ENCODE assay signal across 23 cellular contexts in genomic region chr14:67949771-67950170, GRCh38.
DNase-seq lines count a peak whose midpoint lies in the region; ATAC-seq and TF ChIP-seq lines count a peak whose summit lies in the region.
"Had no signal": no experiment of that assay in that cellular context is flagged by ENCODE, and none has a peak within 500 bp of the region (broad histone marks: within the 10 kb centered on the region; RNA-seq: fewer than 3 reads in every experiment).

No MANE protein-coding gene starts in this region.

- peaks cover 17% of the 10 kb centered on the region for H3K9me3 Mint-ChIP-seq in nephron
- H3K9me3 Mint-ChIP-seq: CD4-positive, alpha-beta memory T cell; CD4-positive, CD25-positive, alpha-beta regulatory T cell; CD8-positive, alpha-beta memory T cell had no signal

- H3K27ac ChIP-seq in SJCRH30 = peak overlapping the region; percentile 66
- H3K27ac ChIP-seq: BLaER1 had no signal

- no peak for ATAC-seq in GM19351 (IDR thresholded peaks at IDR 0.05; ENCODE audit: unreplicated experiment)
- ATAC-seq: GM12878 had no signal

- no peak for TF ChIP-seq CTCF in nephron (IDR thresholded peaks at IDR 0.05; ENCODE audit: unreplicated experiment in 3 of 3)

- no peaks in the 10 kb centered on the region for H3K27me3 ChIP-seq in SJCRH30
- H3K27me3 ChIP-seq: BE2C, BLaER1 had no signal

- H3K4me1 Mint-ChIP-seq in nephron = peaks cover 10% of the 10 kb centered on the region
- H3K4me1 Mint-ChIP-seq: CD14-positive monocyte; CD4-positive, alpha-beta memory T cell; CD4-positive, CD25-positive, alpha-beta regulatory T cell; CD8-positive, alpha-beta memory T cell had no signal

- DNase-seq in SJCRH30 = peak; percentile 78 to 87
- no peak for DNase-seq in NCI-H2081 treated with DMSO at 0.1 percent for 48 hours (lab: John Stamatoyannopoulos, UW)
- DNase-seq in NCI-H2107 (lab: John Stamatoyannopoulos, UW) = no peak
- DNase-seq: 8988T; ACHN; BE2C; C1 segment of cervical spinal cord; CD4-positive, alpha-beta memory T cell; CD4-positive, CD25-positive, alpha-beta regulatory T cell; CD8-positive, alpha-beta memory T cell; COR-L47; DMS 273 treated with DMSO at 0.1 percent for 48 hours; DMS153; DMS53; DMS79; DND-41; EL; GDM1 had no signal

- H3K9me3 ChIP-seq in SJCRH30 (replicated peaks) = no peaks in the 10 kb centered on the region
- H3K9me3 ChIP-seq: BE2C had no signal

- H3K27ac Mint-ChIP-seq in nephron = peak overlapping the region in 2 of 3 experiments; percentile 36 to 65
- H3K27ac Mint-ChIP-seq: CD14-positive monocyte; CD4-positive, alpha-beta memory T cell; CD4-positive, CD25-positive, alpha-beta regulatory T cell; CD8-positive, alpha-beta memory T cell had no signal

- no peak overlapping the region for H3K4me3 ChIP-seq in SJCRH30
- H3K4me3 ChIP-seq: BLaER1, GM12878 had no signal

- no peaks in the 10 kb centered on the region for H3K27me3 Mint-ChIP-seq in nephron (ENCODE audit: low read depth)
- H3K27me3 Mint-ChIP-seq: CD4-positive, alpha-beta memory T cell; CD4-positive, CD25-positive, alpha-beta regulatory T cell; CD8-positive, alpha-beta memory T cell had no signal

- no peak overlapping the region for H3K4me3 Mint-ChIP-seq in nephron
- H3K4me3 Mint-ChIP-seq: CD14-positive monocyte; CD4-positive, alpha-beta memory T cell; CD4-positive, CD25-positive, alpha-beta regulatory T cell; CD8-positive, alpha-beta memory T cell had no signal

- H3K4me1 ChIP-seq in SJCRH30 = peaks cover 29% of the 10 kb centered on the region
- H3K4me1 ChIP-seq: BE2C, BLaER1 had no signal

- H3K36me3 Mint-ChIP-seq in nephron (ENCODE audit: low read depth) = peaks cover 13% of the 10 kb centered on the region
- H3K36me3 Mint-ChIP-seq: CD14-positive monocyte; CD4-positive, alpha-beta memory T cell; CD8-positive, alpha-beta memory T cell had no signal

- no peaks in the 10 kb centered on the region for H3K36me3 ChIP-seq in SJCRH30
- H3K36me3 ChIP-seq: BE2C, BLaER1 had no signal

Comparison
In these comparisons a context has a peak if more than half of its experiments do, and no peak if none do; other contexts are left out.
1. DNase-seq: peak in SJCRH30 (2 of 2); none in NCI-H2081 treated with DMSO at 0.1 percent for 48 hours (single experiment) and NCI-H2107 (single experiment).